In genomic region chr2:163595033-163595432, GRCh38 we compare ENCODE assay signal across 1 cellular context.
TF ChIP-seq lines count a peak whose summit lies in the region.

No MANE protein-coding gene starts in this region.

TF ChIP-seq in IMR-90, 13 proteins besides CTCF, POLR2A, EP300 and RAD21 (continued from another document):
- TF ChIP-seq SMC3 (IDR thresholded peaks at IDR 0.05; ENCODE audit: low read depth, low read length) (no peak), RFX5 (IDR thresholded peaks at IDR 0.05; ENCODE audit: low read depth, low read length) (no peak), MAFK (IDR thresholded peaks at IDR 0.05; ENCODE audit: low read depth, low read length) (no peak), USF2 (IDR thresholded peaks at IDR 0.05; ENCODE audit: low read depth, low read length) (no peak), ELK1 (IDR thresholded peaks at IDR 0.05; ENCODE audit: borderline replicate concordance, low read depth, low read length) (no peak), NFE2L2 (IDR thresholded peaks at IDR 0.05; ENCODE audit: low read depth, low read length) (no peak), MAZ (IDR thresholded peaks at IDR 0.05; ENCODE audit: borderline replicate concordance, low read depth, low read length) (no peak), MXI1 (IDR thresholded peaks at IDR 0.05; ENCODE audit: borderline replicate concordance, low read depth, low read length) (no peak), CHD1 (IDR thresholded peaks at IDR 0.05; ENCODE audit: low read depth, low read length) (no peak)
